2 cellular contexts compared by ENCODE assay signal in genomic region chr15:63003836-63004610, GRCh38.
TF ChIP-seq lines count a peak whose summit lies in the region.

No MANE protein-coding gene starts in this region.

TF ChIP-seq in A549, 52 proteins besides CTCF, POLR2A, EP300 and RAD21 (continued from another document):
- TF ChIP-seq ELK1 (IDR thresholded peaks at IDR 0.05; ENCODE audit: low read depth, low read length) (no peak), HES2 (IDR thresholded peaks at IDR 0.05) (no peak), MAZ (IDR thresholded peaks at IDR 0.05; ENCODE audit: borderline replicate concordance, low read depth, low read length) (no peak), HEYL (CRISPR knock-in tag; IDR thresholded peaks at IDR 0.05) (no peak), CHD2 (IDR thresholded peaks at IDR 0.05; ENCODE audit: low read length, partially characterized antibody) (no peak), NPAS2 (CRISPR knock-in tag; IDR thresholded peaks at IDR 0.05; ENCODE audit: borderline replicate concordance) (no peak), JUN (IDR thresholded peaks at IDR 0.05) (no peak)

TF ChIP-seq in SK-N-SH treated with all-trans-retinoic acid at 6 μM for 48 hours, 23 proteins besides CTCF, POLR2A, EP300 and RAD21 (continued from another document):
- TF ChIP-seq TCF4 (CRISPR knock-in tag; IDR thresholded peaks at IDR 0.05; ENCODE audit: borderline replicate concordance) (no peak), ESRRG (CRISPR knock-in tag; IDR thresholded peaks at IDR 0.05) (no peak), PPARA (CRISPR knock-in tag; IDR thresholded peaks at IDR 0.05; ENCODE audit: borderline replicate concordance) (no peak), OSR1 (CRISPR knock-in tag; IDR thresholded peaks at IDR 0.05) (no peak), ZC3H10 (CRISPR knock-in tag; IDR thresholded peaks at IDR 0.05) (no peak), RARB (CRISPR knock-in tag; IDR thresholded peaks at IDR 0.05) (no peak), GLIS3 (CRISPR knock-in tag; IDR thresholded peaks at IDR 0.05) (no peak)
